ENCODE assay signal across 8 cellular contexts in genomic region chr2:8679567-8679826, GRCh38. TPM values are rescaled to one million over a fixed set of nuclear protein-coding genes. Genes with fewer than 3 reads are reported as not detected.
A peak's percentile ranks its signal among the peaks of the same experiment; 100 is the strongest.
DNase-seq lines count a peak whose midpoint lies in the region; ATAC-seq and TF ChIP-seq lines count a peak whose summit lies in the region.

No MANE protein-coding gene starts in this region.

- H3K9me3 ChIP-seq in hepatocyte (ENCODE audit: low read depth) (peaks cover 4% of the 10 kb centered on the region), skeletal muscle satellite cell (replicated peaks; ENCODE audit: low read length) (peaks cover 3% of the 10 kb centered on the region)

- no peak for TF ChIP-seq CTCF in activated B cell treated with CpG ODN at 0.5 μM for 24 hours (IDR thresholded peaks at IDR 0.05)
- TF ChIP-seq CTCF in hepatocyte (IDR thresholded peaks at IDR 0.05; ENCODE audit: poor library complexity) = no peak

- WGBS in hepatocyte (ENCODE audit: low lambda C conversion rate, missing lambda C conversion rate) = 11% methylated on average over 8 of the region's 8 CpGs

- peak overlapping the region; percentile 50 for H3K4me3 Mint-ChIP-seq in activated B cell treated with CpG ODN at 0.5 μM for 24 hours

- peaks cover 23% of the 10 kb centered on the region for H3K79me2 ChIP-seq in hepatocyte

- H3K9me2 ChIP-seq in hepatocyte (replicated peaks; ENCODE audit: insufficient read depth) = no peaks in the 10 kb centered on the region

- CTCF ChIA-PET in activated B cell treated with CpG ODN at 0.5 μM for 24 hours (lab: Charles Lee) = interaction anchor here (0.9 kb wide), 1 partner anchor 1252 kb away, joined by 4 read pairs; no protein-coding TSS in a partner anchor

- no peaks in the 10 kb centered on the region for H3K36me3 Mint-ChIP-seq in activated B cell treated with CpG ODN at 0.5 μM for 24 hours (ENCODE audit: low read depth)

- DNase-seq in H7 (no peak), activated B cell treated with CpG ODN at 0.5 μM for 24 hours (no peak), hepatocyte (ENCODE audit: low spot score) (no peak), RPMI8226 (no peak), DMS79 treated with DMSO at 0.1 percent for 48 hours (lab: John Stamatoyannopoulos, UW) (no peak)
- DNase-seq in activated CD8-positive, alpha-beta memory T cell treated with anti-CD3 and anti-CD28 coated beads, Interleukin-2, amount 50 U/mL, for 4 hours = no peak

- H3K36me3 ChIP-seq in H7 (replicated peaks; ENCODE audit: control insufficient read depth, insufficient read depth, low read length) (no peaks in the 10 kb centered on the region), hepatocyte (replicated peaks; ENCODE audit: insufficient read depth, low read depth) (no peaks in the 10 kb centered on the region), skeletal muscle satellite cell (ENCODE audit: insufficient read depth, low read length) (peaks cover 3% of the 10 kb centered on the region)

- intact Hi-C loops in activated B cell treated with CpG ODN at 0.5 μM for 24 hours (cut with micrococcal nuclease) = no loop called here

- H3K9ac ChIP-seq in skeletal muscle satellite cell (ENCODE audit: low read depth, low read length) = peak overlapping the region; percentile 96

- H2AFZ ChIP-seq in hepatocyte = no peak overlapping the region

- peaks cover 65% of the 10 kb centered on the region for H3K27me3 Mint-ChIP-seq in activated B cell treated with CpG ODN at 0.5 μM for 24 hours

- ATAC-seq in activated B cell treated with CpG ODN at 0.5 μM for 24 hours (ENCODE audit: low read depth) (no peak), HG02981 (IDR thresholded peaks at IDR 0.05; ENCODE audit: unreplicated experiment) (no peak)

- H3K4me1 Mint-ChIP-seq in activated B cell treated with CpG ODN at 0.5 μM for 24 hours = peaks cover 51% of the 10 kb centered on the region

- H3K4me2 ChIP-seq in hepatocyte = peak overlapping the region; percentile 78
- peak overlapping the region; percentile 82 for H3K4me2 ChIP-seq in skeletal muscle satellite cell (ENCODE audit: low read length)

- H4K20me1 ChIP-seq in hepatocyte (ENCODE audit: insufficient read depth, poor library complexity, severe bottlenecking) = peaks cover 20% of the 10 kb centered on the region

- H3K9me3 Mint-ChIP-seq in activated B cell treated with CpG ODN at 0.5 μM for 24 hours = peaks cover 5% of the 10 kb centered on the region

- H3K27me3 ChIP-seq in H7 (ENCODE audit: control insufficient read depth, insufficient read depth, low read length) (peaks cover 60% of the 10 kb centered on the region), hepatocyte (no peaks in the 10 kb centered on the region), skeletal muscle satellite cell (ENCODE audit: control insufficient read depth, insufficient read depth, low read length) (peaks cover 3% of the 10 kb centered on the region)

- peaks cover 37% of the 10 kb centered on the region for H3K4me1 ChIP-seq in hepatocyte (ENCODE audit: insufficient read depth)
- peaks cover 44% of the 10 kb centered on the region for H3K4me1 ChIP-seq in skeletal muscle satellite cell (ENCODE audit: control insufficient read depth, insufficient read depth, low read length)

- H3K27ac ChIP-seq in hepatocyte = peak overlapping the region; percentile 100

- POLR2A ChIA-PET in activated B cell treated with CpG ODN at 0.5 μM for 24 hours (lab: Charles Lee) = no interaction called here

- H3K27ac Mint-ChIP-seq in activated B cell treated with CpG ODN at 0.5 μM for 24 hours = peak overlapping the region; percentile 46

- H3K4me3 ChIP-seq in H7 (ENCODE audit: insufficient read depth, low read depth, low read length) (peak overlapping the region; percentile 46), hepatocyte (peak overlapping the region; percentile 30), skeletal muscle satellite cell (ENCODE audit: low read length) (peak overlapping the region; percentile 76)

RNA-seq across cellular contexts. Expression of gene ID2, which starts 2.4 kb away (rescaled TPM):
- 38.7 and 58.2 TPM in 2 replicates for total RNA-seq in H7 (2014; rRNA removed; shearing (Covaris generic))
- total RNA-seq in activated B cell treated with CpG ODN at 0.5 μM for 24 hours = 6.4 and 8.1 TPM in 2 replicates
- total RNA-seq in hepatocyte = 910 and 1,089 TPM in 2 replicates
- polyA plus RNA-seq in hepatocyte = 563 and 612 TPM in 2 replicates
- 81.1 and 89.3 TPM in 2 replicates for total RNA-seq in skeletal muscle satellite cell (2012; rRNA removed)

Comparison
In these comparisons a context has a peak if more than half of its experiments do, and no peak if none do; other contexts are left out.
1. RNA of gene ID2, which starts 2.4 kb away (total RNA-seq): 910 to 1,089 TPM in hepatocyte; 38.7 to 58.2 TPM in H7 and 6.4 to 8.1 TPM in activated B cell treated with CpG ODN at 0.5 μM for 24 hours; every median in the first group is over 10 times any median in the second.
2. Peak in every context shown above with its lines, with median percentiles within 50 percentile points of each other: H3K4me3 ChIP-seq.